In genomic region chrX:107654778-107655761, GRCh38 we compare ENCODE assay signal across 8 cellular contexts. TPM values are rescaled to one million over a fixed set of nuclear protein-coding genes. Genes with fewer than 3 reads are reported as not detected.
DNase-seq lines count a peak whose midpoint lies in the region; ATAC-seq and TF ChIP-seq lines count a peak whose summit lies in the region.

No MANE protein-coding gene starts in this region.

- H3K4me3 ChIP-seq in H7 (ENCODE audit: insufficient read depth, low read depth, low read length): no peak overlapping the region
- no peak overlapping the region for H3K4me3 ChIP-seq in effector memory CD4-positive, alpha-beta T cell (ENCODE audit: insufficient read depth, low read depth, low read length, poor library complexity, severe bottlenecking)
- H3K4me3 ChIP-seq in mucosa of descending colon: no peak overlapping the region

- peak; percentile 82 for ATAC-seq in mucosa of descending colon

- no peak overlapping the region for H3K27ac Mint-ChIP-seq in activated CD4-positive, alpha-beta memory T cell treated with anti-CD3 and anti-CD28 coated beads for 36 hours

- H3K4me1 Mint-ChIP-seq in activated CD4-positive, alpha-beta memory T cell treated with anti-CD3 and anti-CD28 coated beads for 36 hours (ENCODE audit: low read depth): peaks cover 13% of the 10 kb centered on the region

- CTCF ChIA-PET in activated CD4-positive, alpha-beta memory T cell treated with anti-CD3 and anti-CD28 coated beads for 36 hours (lab: Charles Lee): interaction anchor here (0.6 to 12.1 kb wide), 19 partner anchors 9 to 411 kb away, joined by 3 to 194 read pairs (median 4); partner anchors contain the start of genes NCBP2L and TSC22D3

- no peak overlapping the region for H3K4me3 Mint-ChIP-seq in activated CD4-positive, alpha-beta memory T cell treated with anti-CD3 and anti-CD28 coated beads for 36 hours

- no peak overlapping the region for H3K27ac ChIP-seq in effector memory CD4-positive, alpha-beta T cell (ENCODE audit: insufficient read depth, low read length, poor library complexity, severe bottlenecking)

- intact Hi-C loops in activated CD4-positive, alpha-beta memory T cell treated with anti-CD3 and anti-CD28 coated beads for 36 hours (cut with micrococcal nuclease): loop anchor here (2.0 to 10.0 kb wide), 3 partner anchors 26 to 417 kb away; partner anchors contain the start of gene PRPS1
- intact Hi-C loops in mucosa of descending colon (cut with DNase I, micrococcal nuclease): loop anchor here (5.0 kb wide), 1 partner anchor 122 kb away; the partner anchor contains the start of genes NCBP2L (in 2 of the 2) and TSC22D3 (in 2 of the 2)

- peaks cover 9% of the 10 kb centered on the region for H3K4me1 ChIP-seq in effector memory CD4-positive, alpha-beta T cell (ENCODE audit: control insufficient read depth, insufficient read depth, low read length, poor library complexity, severe bottlenecking)
- no peaks in the 10 kb centered on the region for H3K4me1 ChIP-seq in mucosa of descending colon (ENCODE audit: low read depth)

- DNase-seq in ELF-1 (ENCODE audit: low read depth, low spot score) (peak; percentile 94), H7 (peak; percentile 89), NCI-H2171 (lab: John Stamatoyannopoulos, UW) (peak; percentile 3), mucosa of descending colon (peak; percentile 47 to 72 (median 66)), stromal cell of bone marrow (ENCODE audit: low read depth) (peak; percentile 94), cortex of kidney (lab: John Stamatoyannopoulos, UW) (no peak)
- peak; percentile 73 for DNase-seq in activated CD4-positive, alpha-beta memory T cell treated with anti-CD3 and anti-CD28 coated beads for 36 hours
- DNase-seq in effector memory CD4-positive, alpha-beta T cell: peak; percentile 37 to 63 (median 50)

- H3K9me3 ChIP-seq in effector memory CD4-positive, alpha-beta T cell (ENCODE audit: control insufficient read depth, low read length): no peaks in the 10 kb centered on the region
- no peaks in the 10 kb centered on the region for H3K9me3 ChIP-seq in mucosa of descending colon

- H3K27me3 Mint-ChIP-seq in activated CD4-positive, alpha-beta memory T cell treated with anti-CD3 and anti-CD28 coated beads for 36 hours: no peaks in the 10 kb centered on the region

- H3K36me3 ChIP-seq in H7 (replicated peaks; ENCODE audit: control insufficient read depth, insufficient read depth, low read length) (peaks cover 8% of the 10 kb centered on the region), mucosa of descending colon (ENCODE audit: low read depth) (no peaks in the 10 kb centered on the region)
- no peaks in the 10 kb centered on the region for H3K36me3 ChIP-seq in effector memory CD4-positive, alpha-beta T cell (ENCODE audit: control insufficient read depth, insufficient read depth, low read length)

- H3K36me3 Mint-ChIP-seq in activated CD4-positive, alpha-beta memory T cell treated with anti-CD3 and anti-CD28 coated beads for 36 hours: peaks cover 2% of the 10 kb centered on the region

- peak; percentile 51 for TF ChIP-seq CTCF in mucosa of descending colon (IDR thresholded peaks at IDR 0.05)

- POLR2A ChIA-PET in activated CD4-positive, alpha-beta memory T cell treated with anti-CD3 and anti-CD28 coated beads for 36 hours (lab: Charles Lee): interaction anchor here (2.0 kb wide), 1 partner anchor 62 kb away, joined by 7 read pairs; no protein-coding TSS in a partner anchor

- no peaks in the 10 kb centered on the region for H3K27me3 ChIP-seq in H7 (ENCODE audit: control insufficient read depth, insufficient read depth, low read length)
- no peaks in the 10 kb centered on the region for H3K27me3 ChIP-seq in effector memory CD4-positive, alpha-beta T cell (replicated peaks; ENCODE audit: control insufficient read depth, insufficient read depth, low read length, poor library complexity, severe bottlenecking)

- H3K9me3 Mint-ChIP-seq in activated CD4-positive, alpha-beta memory T cell treated with anti-CD3 and anti-CD28 coated beads for 36 hours: no peaks in the 10 kb centered on the region

RNA-seq across cellular contexts. Expression of gene PRPS1, which starts 26.8 kb away (rescaled TPM):
- 231 and 248 TPM in 2 replicates for total RNA-seq in H7 (2014; rRNA removed; shearing (Covaris generic))
- total RNA-seq in activated CD4-positive, alpha-beta memory T cell treated with anti-CD3 and anti-CD28 coated beads for 36 hours: 100 to 1,000 TPM; 132 to 141 TPM
- 10 to 100 TPM; 10.5 to 18.0 (median 16.2) TPM for total RNA-seq in mucosa of descending colon

Comparison
In these comparisons a context has a peak if more than half of its experiments do, and no peak if none do; other contexts are left out.
1. RNA of gene PRPS1, which starts 26.8 kb away (total RNA-seq): 231 to 248 TPM in H7 and 132 to 141 TPM in activated CD4-positive, alpha-beta memory T cell treated with anti-CD3 and anti-CD28 coated beads for 36 hours; 10.5 to 18.0 TPM in mucosa of descending colon; every median in the first group is over 4 times any median in the second.